In the genomic region with DNA sequence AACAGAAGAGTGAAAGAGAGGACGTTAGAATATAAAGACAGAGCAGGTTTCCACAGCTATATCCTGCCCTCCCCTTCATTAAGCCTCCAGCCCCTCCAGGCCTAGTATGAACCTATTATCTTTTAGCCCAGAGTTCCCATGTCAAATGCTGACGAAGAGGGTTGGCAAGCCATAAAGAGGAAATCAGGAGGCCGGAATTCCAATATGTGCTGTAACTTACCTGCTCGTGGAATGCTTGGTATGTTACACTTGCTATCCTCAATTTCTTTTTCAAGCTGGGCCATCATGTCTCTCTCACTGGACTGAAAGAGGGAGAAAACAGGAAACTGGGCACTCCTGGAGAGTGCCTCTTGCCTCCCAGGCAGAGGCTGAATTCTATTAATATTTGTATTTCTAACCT, we compare ENCODE assay signal across 26 cellular contexts.
A peak's percentile ranks its signal among the peaks of the same experiment; 100 is the strongest.
DNase-seq lines count a peak whose midpoint lies in the region; ATAC-seq lines count a peak whose summit lies in the region.
"Had no signal": no experiment of that assay in that cellular context is flagged by ENCODE, and none has a peak within 500 bp of the region (broad histone marks: within the 10 kb centered on the region; RNA-seq: fewer than 3 reads in every experiment).

No MANE protein-coding gene starts in this region.

- H3K9ac ChIP-seq in SK-N-MC (ENCODE audit: insufficient read length): no peak overlapping the region

- ATAC-seq in activated naive CD4-positive, alpha-beta T cell treated with anti-CD3 and anti-CD28 coated beads, Interleukin-2, amount 50 U/mL, for 72 hours: no peak
- no peak for ATAC-seq in GM21526 (IDR thresholded peaks at IDR 0.05; ENCODE audit: low FRiP score, unreplicated experiment)
- ATAC-seq: activated T-cell treated with anti-CD3 and anti-CD28 coated beads, Interleukin-2, amount 50 U/mL, for 4 hours; T-helper 17 cell; upper lobe of right lung had no signal

- peaks cover 0 to 6% of the 10 kb centered on the region in 2 donors for H3K36me3 Mint-ChIP-seq in activated naive CD4-positive, alpha-beta T cell treated with anti-CD3 and anti-CD28 coated beads, Interleukin-2, amount 50 U/mL, for 72 hours

- H3K9me3 ChIP-seq in SK-N-MC (ENCODE audit: low read depth, low read length): no peaks in the 10 kb centered on the region
- H3K9me3 ChIP-seq: Caco-2, suprapubic skin, upper lobe of right lung had no signal

- H3K27ac ChIP-seq in SK-N-MC: no peak overlapping the region
- H3K27ac ChIP-seq: suprapubic skin, upper lobe of right lung had no signal

- DNase-seq in SK-N-MC (ENCODE audit: low read depth, low spot score): no peak
- DNase-seq in dermis blood vessel endothelial cell: peak; percentile 66
- peak; percentile 83 for DNase-seq in islet precursor cell
- DNase-seq in pulmonary artery endothelial cell (ENCODE audit: low read depth, low spot score): peak; percentile 33
- no peak for DNase-seq in activated naive CD4-positive, alpha-beta T cell treated with anti-CD3 and anti-CD28 coated beads, Interleukin-2, amount 50 U/mL, for 72 hours (ENCODE audit: low spot score in 2 of 2)
- no peak for DNase-seq in dedifferentiated amniotic fluid mesenchymal stem cell (ENCODE audit: extremely low spot score)
- DNase-seq: activated CD4-positive, alpha-beta T cell treated with anti-CD3 and anti-CD28 coated beads, Interleukin-2, amount 10 ng/mL, durations not matched to agents 7 days and 5 days; activated gamma-delta T cell treated with Interleukin-2 at 50 U/mL for 16 hours; activated T-cell treated with anti-CD3 and anti-CD28 coated beads, Interleukin-2, amount 50 U/mL, for 4 hours; C1 segment of cervical spinal cord; Caco-2; cerebellar nuclear complex; DMS79; foreskin fibroblast; KG1; NCI-H1417; NCI-H2081; NCI-H345; NCI-H748 treated with DMSO at 0.1 percent for 48 hours; posterior cingulate gyrus; stimulated activated naive CD4-positive, alpha-beta T cell; T-helper 17 cell; upper lobe of right lung had no signal

- no peak overlapping the region for H3K27ac Mint-ChIP-seq in activated naive CD4-positive, alpha-beta T cell treated with anti-CD3 and anti-CD28 coated beads, Interleukin-2, amount 50 U/mL, for 72 hours
- H3K27ac Mint-ChIP-seq: activated CD4-positive, alpha-beta T cell treated with anti-CD3 and anti-CD28 coated beads, Interleukin-2, amount 10 ng/mL, durations not matched to agents 7 days and 5 days; T-helper 17 cell had no signal

- H3K4me3 ChIP-seq in SK-N-MC: 0 out of 2 replicates have a peak overlapping the region, but pooled peaks have one; percentile 5
- H3K4me3 ChIP-seq: suprapubic skin, upper lobe of right lung had no signal

- H3K36me3 ChIP-seq in SK-N-MC (ENCODE audit: insufficient read depth, low read length): no peaks in the 10 kb centered on the region
- H3K36me3 ChIP-seq: suprapubic skin, upper lobe of right lung had no signal

- no peaks in the 10 kb centered on the region for H3K9me3 Mint-ChIP-seq in activated naive CD4-positive, alpha-beta T cell treated with anti-CD3 and anti-CD28 coated beads, Interleukin-2, amount 50 U/mL, for 72 hours
- H3K9me3 Mint-ChIP-seq: activated CD4-positive, alpha-beta T cell treated with anti-CD3 and anti-CD28 coated beads, Interleukin-2, amount 10 ng/mL, durations not matched to agents 7 days and 5 days; activated T-cell treated with anti-CD3 and anti-CD28 coated beads, Interleukin-2, amount 50 U/mL, for 4 hours; neural crest cell had no signal

Comparison
In these comparisons a context has a peak if more than half of its experiments do, and no peak if none do; other contexts are left out.
1. DNase-seq: peak in dermis blood vessel endothelial cell (single experiment), islet precursor cell (single experiment) and pulmonary artery endothelial cell (single experiment); none in SK-N-MC (single experiment), activated naive CD4-positive, alpha-beta T cell treated with anti-CD3 and anti-CD28 coated beads, Interleukin-2, amount 50 U/mL, for 72 hours (0 of 2) and dedifferentiated amniotic fluid mesenchymal stem cell (single experiment).